In genomic region chr2:97113882-97114255, GRCh38 we compare ENCODE assay signal across 8 cellular contexts. TPM values are rescaled to one million over a fixed set of nuclear protein-coding genes. Genes with fewer than 3 reads are reported as not detected.
DNase-seq lines count a peak whose midpoint lies in the region; ATAC-seq and TF ChIP-seq lines count a peak whose summit lies in the region.
"Not testable (repeated sequence)": the region's sequence is repeated elsewhere in the genome, so short reads cannot be mapped to it uniquely, and the experiment has no call there.

No MANE protein-coding gene starts in this region.

- not testable (repeated sequence) for H3K9me2 ChIP-seq in GM23338 (ENCODE audit: insufficient read depth); PC-9 (ENCODE audit: insufficient read depth)

- not testable (repeated sequence) for H3K9me3 ChIP-seq in AG04450 (ENCODE audit: control insufficient read depth, insufficient read depth, low read length); PC-9 (ENCODE audit: insufficient read depth, low read depth)

- H3F3A ChIP-seq in GM23338 (replicated peaks; ENCODE audit: low read depth); PC-9 (ENCODE audit: insufficient read depth, low read depth): not testable (repeated sequence)

- not testable (repeated sequence) for H3K36me3 ChIP-seq in GM23338 (ENCODE audit: insufficient read depth); PC-9 (ENCODE audit: low read depth)

- BruUV-seq in PC-9 (replicated peaks; lab: Mats Ljungman, UMichigan), result not testable (repeated sequence)

- not testable (repeated sequence) for H3K27ac ChIP-seq in AG04450 (ENCODE audit: low read depth, low read length); GM23338 (ENCODE audit: low read depth)
- H3K27ac ChIP-seq in PC-9, result 0 out of 2 replicates have a peak overlapping the region, but pooled peaks have one; percentile 13

- intact Hi-C loops in PC-9 (cut with micrococcal nuclease; ENCODE audit: unreplicated experiment), result loop anchor here (2.0 to 10.0 kb wide), 2 partner anchors 99 to 297 kb away; partner anchors contain the start of gene CNNM3
- intact Hi-C loops in natural killer cell (cut with micrococcal nuclease), result loop anchor here (5.0 to 10.0 kb wide), 2 partner anchors 259 to 583 kb away; partner anchors contain the start of gene ANKRD39

- H3K27me3 ChIP-seq in AG04450 (ENCODE audit: control insufficient read depth, insufficient read depth, low read length); GM23338 (ENCODE audit: insufficient read depth): not testable (repeated sequence)
- peaks cover 14% of the 10 kb centered on the region for H3K27me3 ChIP-seq in PC-9 (ENCODE audit: insufficient read depth, low read depth)

- not testable (repeated sequence) for H3K27me3 Mint-ChIP-seq in GM23338 (ENCODE audit: insufficient read depth, low read depth, poor library complexity)
- peaks cover 19% of the 10 kb centered on the region for H3K27me3 Mint-ChIP-seq in activated naive CD4-positive, alpha-beta T cell treated with anti-CD3 and anti-CD28 coated beads, Interleukin-2, amount 10 ng/mL, durations not matched to agents 7 days and 5 days
- peaks cover 20 to 22% of the 10 kb centered on the region in 2 donors for H3K27me3 Mint-ChIP-seq in effector memory CD8-positive, alpha-beta T cell
- H3K27me3 Mint-ChIP-seq in natural killer cell (ENCODE audit: low read depth in 2 of 2), result peaks cover 11 to 17% of the 10 kb centered on the region in 2 donors

- ATAC-seq in GM23338, result peak; percentile 46
- ATAC-seq in effector memory CD8-positive, alpha-beta T cell (replicated peaks); natural killer cell; stimulated activated effector memory CD8-positive, alpha-beta T cell treated with anti-CD3 and anti-CD28 coated beads, Interleukin-12 subunit alpha, Interleukin-12 subunit beta, amount 100 ng/mL, for 72 hours: not testable (repeated sequence)

- not testable (repeated sequence) for TF ChIP-seq CTCF in AG04450 (IDR thresholded peaks at IDR 0.05; ENCODE audit: low read depth, low read length); GM23338 (conservative IDR thresholded peaks at IDR 0.05; ENCODE audit: low read depth in 2 of 2); PC-9 (conservative IDR thresholded peaks at IDR 0.05); natural killer cell (IDR thresholded peaks at IDR 0.05)

- H3K79me2 ChIP-seq in GM23338 (replicated peaks; ENCODE audit: insufficient read depth); PC-9 (ENCODE audit: low read depth): not testable (repeated sequence)

- POLR2A ChIA-PET in AG04450 (lab: Yijun Ruan, JAX), result not testable (repeated sequence)
- POLR2A ChIA-PET in PC-9 (lab: Charles Lee; ENCODE audit: unreplicated experiment), result interaction anchor here (0.6 kb wide), 2 partner anchors 155 to 280 kb away, joined by 3 to 7 read pairs; no protein-coding TSS in a partner anchor

- H3K4me2 ChIP-seq in GM23338 (peak overlapping the region; percentile 72), PC-9 (peak overlapping the region; percentile 94)

- H3K4me3 Mint-ChIP-seq in GM23338 (peak overlapping the region; percentile 96), natural killer cell (peak overlapping the region; percentile 95)
- peak overlapping the region; percentile 100 for H3K4me3 Mint-ChIP-seq in activated naive CD4-positive, alpha-beta T cell treated with anti-CD3 and anti-CD28 coated beads, Interleukin-2, amount 10 ng/mL, durations not matched to agents 7 days and 5 days
- H3K4me3 Mint-ChIP-seq in effector memory CD8-positive, alpha-beta T cell, result peak overlapping the region; percentile 94 to 100
- peak overlapping the region; percentile 98 for H3K4me3 Mint-ChIP-seq in stimulated activated effector memory CD8-positive, alpha-beta T cell treated with anti-CD3 and anti-CD28 coated beads, Interleukin-12 subunit alpha, Interleukin-12 subunit beta, amount 100 ng/mL, for 72 hours

- H3K27ac Mint-ChIP-seq in GM23338, result not testable (repeated sequence)
- H3K27ac Mint-ChIP-seq in activated naive CD4-positive, alpha-beta T cell treated with anti-CD3 and anti-CD28 coated beads, Interleukin-2, amount 10 ng/mL, durations not matched to agents 7 days and 5 days, result peak overlapping the region; percentile 100
- peak overlapping the region; percentile 96 to 98 for H3K27ac Mint-ChIP-seq in effector memory CD8-positive, alpha-beta T cell
- peak overlapping the region; percentile 92 to 95 for H3K27ac Mint-ChIP-seq in natural killer cell
- H3K27ac Mint-ChIP-seq in stimulated activated effector memory CD8-positive, alpha-beta T cell treated with anti-CD3 and anti-CD28 coated beads, Interleukin-12 subunit alpha, Interleukin-12 subunit beta, amount 100 ng/mL, for 72 hours, result peak overlapping the region; percentile 98

- not testable (repeated sequence) for H3K4me1 Mint-ChIP-seq in GM23338; effector memory CD8-positive, alpha-beta T cell (ENCODE audit: low read depth in 2 of 2); stimulated activated effector memory CD8-positive, alpha-beta T cell treated with anti-CD3 and anti-CD28 coated beads, Interleukin-12 subunit alpha, Interleukin-12 subunit beta, amount 100 ng/mL, for 72 hours
- peaks cover 12% of the 10 kb centered on the region for H3K4me1 Mint-ChIP-seq in activated naive CD4-positive, alpha-beta T cell treated with anti-CD3 and anti-CD28 coated beads, Interleukin-2, amount 10 ng/mL, durations not matched to agents 7 days and 5 days
- H3K4me1 Mint-ChIP-seq in natural killer cell, result peaks cover 5 to 11% of the 10 kb centered on the region in 2 donors

- not testable (repeated sequence) for DNase-seq in AG04450 (ENCODE audit: low read depth, low spot score); GM23338 (ENCODE audit: low spot score); PC-9; effector memory CD8-positive, alpha-beta T cell; natural killer cell; stimulated activated effector memory CD8-positive, alpha-beta T cell treated with anti-CD3 and anti-CD28 coated beads, Interleukin-12 subunit alpha, Interleukin-12 subunit beta, amount 100 ng/mL, for 72 hours (ENCODE audit: low spot score in 2 of 2)
- DNase-seq in activated naive CD4-positive, alpha-beta T cell treated with anti-CD3 and anti-CD28 coated beads, Interleukin-2, amount 10 ng/mL, durations not matched to agents 7 days and 5 days, result peak; percentile 41

- CTCF ChIA-PET in AG04450 (lab: Charles Lee), result interaction anchor here (2.4 kb wide), 1 partner anchor 102 kb away, joined by 6 read pairs; no protein-coding TSS in a partner anchor
- CTCF ChIA-PET in PC-9 (lab: Charles Lee), result not testable (repeated sequence)
- CTCF ChIA-PET in activated naive CD4-positive, alpha-beta T cell treated with anti-CD3 and anti-CD28 coated beads, Interleukin-2, amount 10 ng/mL, durations not matched to agents 7 days and 5 days (lab: Charles Lee), result interaction anchor here (1.2 to 2.6 kb wide), 2 partner anchors 157 to 256 kb away, joined by 3 to 30 read pairs; partner anchors contain the start of gene ANKRD39

- H4K20me1 ChIP-seq in GM23338 (replicated peaks; ENCODE audit: insufficient read depth); PC-9 (ENCODE audit: insufficient read depth): not testable (repeated sequence)

- H3K4me1 ChIP-seq in GM23338 (ENCODE audit: insufficient read depth); PC-9 (replicated peaks; ENCODE audit: insufficient read depth): not testable (repeated sequence)

- H3K4me3 ChIP-seq in AG04450 (ENCODE audit: low read depth, low read length), result peak overlapping the region; percentile 72
- H3K4me3 ChIP-seq in GM23338, result peak overlapping the region; percentile 65
- peak overlapping the region; percentile 62 for H3K4me3 ChIP-seq in PC-9
- H3K4me3 ChIP-seq in iPS-11a (ENCODE audit: low read depth, low read length), result peak overlapping the region; percentile 65

- H2AFZ ChIP-seq in GM23338, result not testable (repeated sequence)
- peak overlapping the region; percentile 99 for H2AFZ ChIP-seq in PC-9

- H3K36me3 Mint-ChIP-seq in GM23338 (ENCODE audit: low read depth); activated naive CD4-positive, alpha-beta T cell treated with anti-CD3 and anti-CD28 coated beads, Interleukin-2, amount 10 ng/mL, durations not matched to agents 7 days and 5 days; effector memory CD8-positive, alpha-beta T cell (ENCODE audit: insufficient read depth); natural killer cell; stimulated activated effector memory CD8-positive, alpha-beta T cell treated with anti-CD3 and anti-CD28 coated beads, Interleukin-12 subunit alpha, Interleukin-12 subunit beta, amount 100 ng/mL, for 72 hours: not testable (repeated sequence)

- H3K9me3 Mint-ChIP-seq in GM23338; activated naive CD4-positive, alpha-beta T cell treated with anti-CD3 and anti-CD28 coated beads, Interleukin-2, amount 10 ng/mL, durations not matched to agents 7 days and 5 days; effector memory CD8-positive, alpha-beta T cell; natural killer cell; stimulated activated effector memory CD8-positive, alpha-beta T cell treated with anti-CD3 and anti-CD28 coated beads, Interleukin-12 subunit alpha, Interleukin-12 subunit beta, amount 100 ng/mL, for 72 hours: not testable (repeated sequence)

RNA-seq across cellular contexts. Expression of gene ANKRD36, which starts 0.9 kb away (rescaled TPM):
- polyA plus RNA-seq in AG04450 (2011; rRNA removed), result 4.5 and 5.5 TPM in 2 replicates
- 35.8 and 40.9 TPM in 2 replicates for polyA minus RNA-seq in AG04450 (2011; rRNA and poly(A)+ RNA removed)
- total RNA-seq in GM23338 (2014; rRNA removed; shearing (Covaris generic)), result 15.0 and 21.8 TPM in 2 replicates
- polyA plus RNA-seq in GM23338 (2016; fragmentation: Nextera tagmentation; extraction: Ambion mirVana), result 8.2 and 10.7 TPM in 2 replicates
- 26.9 and 32.3 TPM in 2 replicates for total RNA-seq in PC-9 (2021)
- 10 to 100 TPM; 64.3 to 69.1 (median 68.4) TPM for total RNA-seq in natural killer cell

RNA-seq across cellular contexts. Expression of gene FAHD2B, which starts 19.2 kb away (rescaled TPM):
- 3.4 and 4.5 TPM in 2 replicates for polyA plus RNA-seq in AG04450 (2011; rRNA removed)
- 5.6 and 6.3 TPM in 2 replicates for polyA minus RNA-seq in AG04450 (2011; rRNA and poly(A)+ RNA removed)
- total RNA-seq in GM23338 (2014; rRNA removed; shearing (Covaris generic)), result 28.6 and 32.4 TPM in 2 replicates
- 22.3 and 23.9 TPM in 2 replicates for polyA plus RNA-seq in GM23338 (2016; fragmentation: Nextera tagmentation; extraction: Ambion mirVana)
- 28.8 and 38.6 TPM in 2 replicates for total RNA-seq in PC-9 (2021)
- total RNA-seq in natural killer cell, result 10 to 100 TPM in 2 of 3 donors, 1 to 10 TPM in 1; 9.3 to 14.9 (median 10.1) TPM
